In the genomic region with DNA sequence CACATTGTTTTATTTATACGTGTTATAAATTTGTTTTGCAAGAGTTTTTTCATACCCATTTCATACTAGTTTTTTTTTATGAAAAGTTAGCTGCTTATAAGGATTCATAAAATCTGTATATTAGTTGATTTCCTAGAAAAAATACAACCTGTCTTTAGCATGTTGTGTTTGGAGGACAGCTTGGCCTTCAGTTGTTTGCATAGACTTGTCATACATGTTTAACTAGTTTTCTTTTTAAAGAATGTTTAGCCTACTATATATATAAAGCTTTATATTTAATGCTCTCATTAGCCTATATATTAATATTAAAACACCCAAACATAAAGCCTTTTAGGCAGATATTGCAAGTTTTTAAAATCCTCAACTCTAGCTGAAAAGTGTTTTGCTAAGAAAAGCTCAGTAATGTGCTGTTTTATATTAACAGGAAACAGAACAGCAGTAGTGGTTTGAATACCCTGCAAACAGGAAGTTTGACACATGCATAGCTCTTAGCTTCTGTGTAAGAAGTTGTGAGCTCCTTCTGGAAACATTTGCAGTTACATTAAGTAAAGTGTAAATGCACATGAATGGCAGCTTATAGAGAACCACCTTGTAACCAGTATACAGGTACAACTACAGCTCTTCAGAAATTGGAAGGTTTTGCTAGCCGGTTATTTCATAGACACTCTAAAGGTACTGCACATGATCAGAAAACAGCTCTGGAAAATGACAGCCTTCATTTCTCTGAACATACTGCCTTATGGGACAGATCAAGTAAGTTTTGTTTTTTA, we compare ENCODE assay signal across 8 cellular contexts. TPM values are rescaled to one million over a fixed set of nuclear protein-coding genes. Genes with fewer than 3 reads are reported as not detected.
DNase-seq lines count a peak whose midpoint lies in the region; ATAC-seq and TF ChIP-seq lines count a peak whose summit lies in the region.

A gene (plus strand): TSS at position 476 of the 770 bp plus-strand sequence. CDS start 91 bp downstream, at position 567.

- H3K4me3 ChIP-seq in esophagus squamous epithelium, result peak within 1 kb of the TSS in 3 of 4 donors; percentile 10 to 44 (median 20)

- H3K27me3 Mint-ChIP-seq in CD14-positive monocyte (ENCODE audit: low read depth in 3 of 3) (no peaks in the 10 kb centered on the region), T-cell (no peaks in the 10 kb centered on the region)

- H3K36me3 Mint-ChIP-seq in CD14-positive monocyte, result no peaks in the 10 kb centered on the region
- H3K36me3 Mint-ChIP-seq in T-cell, result peaks cover under 1% of the 10 kb centered on the region

- peak within 1 kb of the TSS; percentile 53 to 86 for H3K4me3 Mint-ChIP-seq in CD14-positive monocyte
- peak within 1 kb of the TSS; percentile 93 to 97 (median 97) for H3K4me3 Mint-ChIP-seq in T-cell

- H3K36me3 ChIP-seq in esophagus squamous epithelium, result no peaks in the 10 kb centered on the region

- H3K27me3 ChIP-seq in esophagus squamous epithelium, result no peaks in the 10 kb centered on the region

- ATAC-seq in GM19328 (IDR thresholded peaks at IDR 0.05; ENCODE audit: unreplicated experiment) (peak; percentile 86), HG03342 (IDR thresholded peaks at IDR 0.05; ENCODE audit: unreplicated experiment) (peak; percentile 91), T-cell (replicated peaks in 1 of 4) (peak; percentile 88 to 97 (median 93)), omental fat pad (ENCODE audit: low FRiP score) (no peak)

- H3K27ac ChIP-seq in esophagus squamous epithelium, result peak within 1 kb of the TSS; percentile 53 to 67 (median 62)

- H3K4me1 Mint-ChIP-seq in CD14-positive monocyte (peaks cover 42% of the 10 kb centered on the region), T-cell (peaks cover 33 to 53% (median 36%) of the 10 kb centered on the region in 3 donors)

- DNase-seq in CD14-positive monocyte (ENCODE audit: low spot score), result no peak
- DNase-seq in T-cell, result peak in 7 of 34 experiments; percentile 11 to 39 (median 13)
- no peak for DNase-seq in esophagus squamous epithelium (lab: John Stamatoyannopoulos, UW)
- no peak for DNase-seq in omental fat pad (ENCODE audit: low spot score)
- no peak for DNase-seq in NCI-H1694 (lab: John Stamatoyannopoulos, UW)
- DNase-seq in effector CD8-positive, alpha-beta T cell (lab: John Stamatoyannopoulos, UW), result no peak

- 53 to 64% methylated on average over 2 of the region's 2 CpGs for WGBS in esophagus squamous epithelium, 2 donors

- H3K9me3 ChIP-seq in esophagus squamous epithelium, result no peaks in the 10 kb centered on the region

- POLR2A ChIA-PET in T-cell (lab: Charles Lee), result interaction anchor here (0.6 to 2.1 kb wide), 22 partner anchors 8 to 578 kb away, joined by 3 to 12 read pairs (median 3); a partner anchor contains a TSS

- H3K27ac Mint-ChIP-seq in CD14-positive monocyte, result peak within 1 kb of the TSS; percentile 53 to 90 (median 84)
- peak within 1 kb of the TSS; percentile 99 for H3K27ac Mint-ChIP-seq in T-cell

- peaks cover 0 to 4% (median 0%) of the 10 kb centered on the region in 7 donors for H3K9me3 Mint-ChIP-seq in CD14-positive monocyte
- peaks cover 0 to under 1% (median 0%) of the 10 kb centered on the region in 3 donors for H3K9me3 Mint-ChIP-seq in T-cell

- TF ChIP-seq CTCF in CD14-positive monocyte (IDR thresholded peaks at IDR 0.05), result no peak
- TF ChIP-seq CTCF in esophagus squamous epithelium (IDR thresholded peaks at IDR 0.05), result no peak
- TF ChIP-seq CTCF in omental fat pad (IDR thresholded peaks at IDR 0.05), result no peak

- H3K4me1 ChIP-seq in esophagus squamous epithelium, result peaks cover 0 to 19% (median 4%) of the 10 kb centered on the region in 3 donors

- CTCF ChIA-PET in T-cell (lab: Charles Lee), result interaction anchor here (0.5 to 6.2 kb wide), 67 partner anchors 9 to 1131 kb away, joined by 3 to 151 read pairs (median 5); a partner anchor contains a TSS

- peak in 1 of 4 donors; percentile 40 for TF ChIP-seq POLR2A in esophagus squamous epithelium (IDR thresholded peaks at IDR 0.05)

- intact Hi-C loops in CD14-positive monocyte (cut with micrococcal nuclease) (loop anchor here (5.0 to 10.0 kb wide), 5 partner anchors 293 to 621 kb away; a partner anchor contains a TSS), esophagus squamous epithelium (cut with DNase I) (loop anchor here (5.0 kb wide), 1 partner anchor 288 kb away; no protein-coding TSS in a partner anchor)

RNA-seq across cellular contexts. Expression of the gene that starts here (rescaled TPM):
- 10 to 100 TPM; 13.8 to 14.5 TPM for polyA plus RNA-seq in CD14-positive monocyte
- total RNA-seq in T-cell, result 100 to 1,000 TPM; 101 to 119 (median 109) TPM
- 10 to 100 TPM in 2 of 4 donors, 1 to 10 TPM in 2; 3.7 to 18.3 (median 11.3) TPM for total RNA-seq in esophagus squamous epithelium
- total RNA-seq in omental fat pad, result 10 to 100 TPM; 18.7 to 23.5 (median 21.2) TPM

Comparison
In these comparisons a context has a peak if more than half of its experiments do, and no peak if none do; other contexts are left out.
1. RNA of the gene that starts here (total RNA-seq): 101 to 119 TPM in T-cell; 18.7 to 23.5 TPM in omental fat pad and 3.7 to 18.3 TPM in esophagus squamous epithelium; every median in the first group is over 4 times any median in the second.